ENCODE assay signal across 14 cellular contexts in genomic region chr5:71810456-71811181, GRCh38.
A peak's percentile ranks its signal among the peaks of the same experiment; 100 is the strongest.
DNase-seq lines count a peak whose midpoint lies in the region; ATAC-seq lines count a peak whose summit lies in the region.
"Had no signal": no experiment of that assay in that cellular context is flagged by ENCODE, and none has a peak within 500 bp of the region (broad histone marks: within the 10 kb centered on the region; RNA-seq: fewer than 3 reads in every experiment).

No MANE protein-coding gene starts in this region.

- H3K36me3 ChIP-seq in urinary bladder (ENCODE audit: insufficient read depth) = no peaks in the 10 kb centered on the region
- H3K36me3 ChIP-seq: HAP-1 had no signal

- no peaks in the 10 kb centered on the region for H3K4me1 ChIP-seq in urinary bladder (ENCODE audit: insufficient read depth)

- H3K27ac ChIP-seq in urinary bladder (ENCODE audit: low read depth) = peak overlapping the region; percentile 29
- H3K27ac ChIP-seq: PC-9 had no signal

- peak; percentile 41 to 58 for ATAC-seq in left cardiac atrium
- ATAC-seq in left ventricle myocardium superior = no peak
- no peak for ATAC-seq in activated CD4-positive, CD25-positive, alpha-beta regulatory T cell treated with anti-CD3 and anti-CD28 coated beads, Interleukin-2, amount 50 U/mL, for 24 hours

- 58% methylated on average over 9 of the region's 9 CpGs for WGBS in urinary bladder

- intact Hi-C loops in left cardiac atrium (cut with DNase I) (no loop called here), left ventricle myocardium superior (cut with micrococcal nuclease) (no loop called here)

- DNase-seq in left cardiac atrium = no peak
- no peak for DNase-seq in left ventricle myocardium superior
- DNase-seq in astrocyte of the hippocampus (ENCODE audit: low read depth, low spot score) = peak; percentile 16
- peak; percentile 22 for DNase-seq in left kidney (ENCODE audit: low read depth, low spot score)
- no peak for DNase-seq in stimulated activated CD4-positive, alpha-beta T cell treated with anti-CD3 and anti-CD28 coated beads, Interleukin-1b, Interleukin-23, amount 100 ng/mL, for 48 hours
- DNase-seq in OCI-M2 (lab: John Stamatoyannopoulos, UW; ENCODE audit: unreplicated experiment) = no peak
- DNase-seq: 8988T, DMS53, IMR-90, NCI-H526 treated with DMSO at 0.1 percent for 48 hours, PC-9 had no signal

- H3K4me3 ChIP-seq in urinary bladder (ENCODE audit: low read depth, low read length) = no peak overlapping the region
- H3K4me3 ChIP-seq: HAP-1, PC-9 had no signal

Comparison
In these comparisons a context has a peak if more than half of its experiments do, and no peak if none do; other contexts are left out.
1. ATAC-seq: peak in left cardiac atrium (2 of 2); none in left ventricle myocardium superior (single experiment) and activated CD4-positive, CD25-positive, alpha-beta regulatory T cell treated with anti-CD3 and anti-CD28 coated beads, Interleukin-2, amount 50 U/mL, for 24 hours (0 of 2).
2. DNase-seq: peak in astrocyte of the hippocampus (single experiment) and left kidney (single experiment); none in left cardiac atrium (single experiment), left ventricle myocardium superior (single experiment), stimulated activated CD4-positive, alpha-beta T cell treated with anti-CD3 and anti-CD28 coated beads, Interleukin-1b, Interleukin-23, amount 100 ng/mL, for 48 hours (single experiment) and OCI-M2 (single experiment).